In genomic region chr15:82081904-82082810, GRCh38 we compare ENCODE assay signal across 10 cellular contexts. TPM values are rescaled to one million over a fixed set of nuclear protein-coding genes. Genes with fewer than 3 reads are reported as not detected.
DNase-seq lines count a peak whose midpoint lies in the region; FAIRE-seq and TF ChIP-seq lines count a peak whose summit lies in the region.
"Had no signal": no experiment of that assay in that cellular context is flagged by ENCODE, and none has a peak within 500 bp of the region (broad histone marks: within the 10 kb centered on the region; RNA-seq: fewer than 3 reads in every experiment).

No MANE protein-coding gene starts in this region.

- H3K4me1 ChIP-seq in breast epithelium (no peaks in the 10 kb centered on the region), PC-9 (replicated peaks; ENCODE audit: insufficient read depth) (no peaks in the 10 kb centered on the region), fibroblast of lung (ENCODE audit: control insufficient read depth, extremely low read depth, insufficient read depth, low read length) (no peaks in the 10 kb centered on the region)

- BruUV-seq in MCF 10A (replicated peaks; lab: Mats Ljungman, UMichigan), result no TSS peak
- no TSS peak for BruUV-seq in PC-9 (replicated peaks; lab: Mats Ljungman, UMichigan)

- no peaks in the 10 kb centered on the region for H3K9me3 Mint-ChIP-seq in MCF 10A (ENCODE audit: unreplicated experiment)
- H3K9me3 Mint-ChIP-seq in activated T-cell treated with anti-CD3 and anti-CD28 coated beads, Interleukin-2, amount 50 U/mL, for 24 hours, result no peaks in the 10 kb centered on the region
- H3K9me3 Mint-ChIP-seq: activated naive CD8-positive, alpha-beta T cell treated with anti-CD3 and anti-CD28 coated beads, Interleukin-2, amount 10 ng/mL, durations not matched to agents 7 days and 5 days; CD4-positive, alpha-beta T cell had no signal

- H3F3A ChIP-seq in PC-9 (ENCODE audit: insufficient read depth, low read depth), result no peaks in the 10 kb centered on the region

- no peaks in the 10 kb centered on the region for H3K27me3 Mint-ChIP-seq in MCF 10A (ENCODE audit: insufficient read depth, unreplicated experiment)
- H3K27me3 Mint-ChIP-seq in activated T-cell treated with anti-CD3 and anti-CD28 coated beads, Interleukin-2, amount 50 U/mL, for 24 hours, result peaks cover 34% of the 10 kb centered on the region

- FAIRE-seq in urothelium cell line (lab: Jason Lieb, UNC), result peak; percentile 71

- TF ChIP-seq CTCF in MCF 10A (IDR thresholded peaks at IDR 0.05; ENCODE audit: unreplicated experiment), result peak; percentile 14
- no peak for TF ChIP-seq CTCF in breast epithelium (IDR thresholded peaks at IDR 0.05)
- 0 out of 2 replicates have a peak, but pooled peaks have one; percentile 24 for TF ChIP-seq CTCF in PC-9 (conservative IDR thresholded peaks at IDR 0.05)
- TF ChIP-seq CTCF in fibroblast of lung (conservative IDR thresholded peaks at IDR 0.05 in 1 of 2, IDR thresholded peaks at IDR 0.05 in 1 of 2; ENCODE audit: low read depth in 1 of 2, low read length in 2 of 2), result peak; percentile 10 to 31

- H3K27ac ChIP-seq in breast epithelium (no peak overlapping the region), PC-9 (no peak overlapping the region), fibroblast of lung (ENCODE audit: insufficient read depth, low read length) (peak overlapping the region; percentile 36)

- TF ChIP-seq POLR2A in breast epithelium (IDR thresholded peaks at IDR 0.05), result no peak

- H4K20me1 ChIP-seq in PC-9 (ENCODE audit: insufficient read depth) (no peaks in the 10 kb centered on the region), fibroblast of lung (ENCODE audit: control insufficient read depth, extremely low read depth, insufficient read depth, low read length) (no peaks in the 10 kb centered on the region)

- H3K36me3 Mint-ChIP-seq in MCF 10A (ENCODE audit: insufficient read depth, unreplicated experiment), result peaks cover 6% of the 10 kb centered on the region
- no peaks in the 10 kb centered on the region for H3K36me3 Mint-ChIP-seq in activated T-cell treated with anti-CD3 and anti-CD28 coated beads, Interleukin-2, amount 50 U/mL, for 24 hours (ENCODE audit: low read depth)
- H3K36me3 Mint-ChIP-seq: activated naive CD8-positive, alpha-beta T cell treated with anti-CD3 and anti-CD28 coated beads, Interleukin-2, amount 10 ng/mL, durations not matched to agents 7 days and 5 days had no signal

- no peak overlapping the region for H3K9ac ChIP-seq in fibroblast of lung (ENCODE audit: insufficient read depth, low read length)

- peaks cover 5% of the 10 kb centered on the region for H3K4me1 Mint-ChIP-seq in MCF 10A (ENCODE audit: insufficient read depth, unreplicated experiment)
- H3K4me1 Mint-ChIP-seq in activated T-cell treated with anti-CD3 and anti-CD28 coated beads, Interleukin-2, amount 50 U/mL, for 24 hours (ENCODE audit: low read depth), result no peaks in the 10 kb centered on the region
- H3K4me1 Mint-ChIP-seq: activated naive CD8-positive, alpha-beta T cell treated with anti-CD3 and anti-CD28 coated beads, Interleukin-2, amount 10 ng/mL, durations not matched to agents 7 days and 5 days had no signal

- no peaks in the 10 kb centered on the region for H3K9me2 ChIP-seq in PC-9 (ENCODE audit: insufficient read depth)

- CTCF ChIA-PET in MCF 10A (lab: Yijun Ruan, JAX) (interaction anchor here (0.6 to 1.3 kb wide), 5 partner anchors 21 to 672 kb away, joined by 3 to 5 read pairs (median 4); no protein-coding TSS in a partner anchor), PC-9 (lab: Charles Lee) (no interaction called here)

- DNase-seq in MCF 10A (ENCODE audit: unreplicated experiment) (peak; percentile 33), breast epithelium (ENCODE audit: low spot score in 2 of 2) (no peak), PC-9 (no peak), fibroblast of lung (ENCODE audit: low read depth in 2 of 2) (peak; percentile 86 to 98), urothelium cell line (ENCODE audit: low spot score) (peak; percentile 88), AML-193 (lab: John Stamatoyannopoulos, UW) (no peak), SIG-M5 treated with dmso at 0.1 percent for 504 hours (lab: John Stamatoyannopoulos, UW; ENCODE audit: unreplicated experiment) (no peak)
- no peak for DNase-seq in activated T-cell treated with anti-CD3 and anti-CD28 coated beads, Interleukin-2, amount 50 U/mL, for 24 hours
- DNase-seq: activated naive CD8-positive, alpha-beta T cell treated with anti-CD3 and anti-CD28 coated beads, Interleukin-2, amount 10 ng/mL, durations not matched to agents 7 days and 5 days; CD4-positive, alpha-beta T cell had no signal

- H2AFZ ChIP-seq in PC-9, result no peak overlapping the region
- peak overlapping the region; percentile 29 for H2AFZ ChIP-seq in fibroblast of lung (ENCODE audit: low read length)

- H3K4me2 ChIP-seq in PC-9 (no peak overlapping the region), fibroblast of lung (ENCODE audit: extremely low read depth, insufficient read depth, low read length) (no peak overlapping the region)

- POLR2A ChIA-PET in MCF 10A (lab: Yijun Ruan, JAX) (no interaction called here), PC-9 (lab: Charles Lee; ENCODE audit: unreplicated experiment) (no interaction called here)

- no peaks in the 10 kb centered on the region for H3K36me3 ChIP-seq in breast epithelium
- no peaks in the 10 kb centered on the region for H3K36me3 ChIP-seq in PC-9 (ENCODE audit: low read depth)
- no peaks in the 10 kb centered on the region for H3K36me3 ChIP-seq in fibroblast of lung (ENCODE audit: control insufficient read depth, insufficient read depth, low read length)

- H3K4me3 Mint-ChIP-seq in MCF 10A (ENCODE audit: unreplicated experiment), result no peak overlapping the region
- no peak overlapping the region for H3K4me3 Mint-ChIP-seq in activated T-cell treated with anti-CD3 and anti-CD28 coated beads, Interleukin-2, amount 50 U/mL, for 24 hours
- H3K4me3 Mint-ChIP-seq: activated naive CD8-positive, alpha-beta T cell treated with anti-CD3 and anti-CD28 coated beads, Interleukin-2, amount 10 ng/mL, durations not matched to agents 7 days and 5 days; CD4-positive, alpha-beta T cell had no signal

- H3K4me3 ChIP-seq in breast epithelium (no peak overlapping the region), PC-9 (no peak overlapping the region), fibroblast of lung (replicated peaks in 1 of 4; ENCODE audit: control extremely low read depth in 1 of 4, insufficient read depth in 1 of 4, low read depth in 3 of 4, low read length in 4 of 4) (no peak overlapping the region)

- H3K9me3 ChIP-seq in breast epithelium (no peaks in the 10 kb centered on the region), PC-9 (ENCODE audit: insufficient read depth, low read depth) (no peaks in the 10 kb centered on the region), fibroblast of lung (ENCODE audit: control insufficient read depth, insufficient read depth, low read depth, low read length) (no peaks in the 10 kb centered on the region)

- no peak overlapping the region for H3K27ac Mint-ChIP-seq in MCF 10A (ENCODE audit: low read depth, unreplicated experiment)
- no peak overlapping the region for H3K27ac Mint-ChIP-seq in activated T-cell treated with anti-CD3 and anti-CD28 coated beads, Interleukin-2, amount 50 U/mL, for 24 hours
- H3K27ac Mint-ChIP-seq: activated naive CD8-positive, alpha-beta T cell treated with anti-CD3 and anti-CD28 coated beads, Interleukin-2, amount 10 ng/mL, durations not matched to agents 7 days and 5 days; CD4-positive, alpha-beta T cell had no signal

- intact Hi-C loops in MCF 10A (cut with micrococcal nuclease) (no loop called here), breast epithelium (cut with DNase I; ENCODE audit: low total_unique reads) (no loop called here), PC-9 (cut with micrococcal nuclease; ENCODE audit: unreplicated experiment) (no loop called here)

- no peaks in the 10 kb centered on the region for H3K79me2 ChIP-seq in PC-9 (ENCODE audit: low read depth)
- no peaks in the 10 kb centered on the region for H3K79me2 ChIP-seq in fibroblast of lung (ENCODE audit: control insufficient read depth, insufficient read depth, low read length)

- H3K27me3 ChIP-seq in breast epithelium (no peaks in the 10 kb centered on the region), PC-9 (ENCODE audit: insufficient read depth, low read depth) (peaks cover 89% of the 10 kb centered on the region), fibroblast of lung (ENCODE audit: control insufficient read depth, insufficient read depth, low read length) (peaks cover 3% of the 10 kb centered on the region)

RNA-seq across cellular contexts. Expression of gene MEX3B, which starts 36.3 kb away (rescaled TPM):
- total RNA-seq in MCF 10A (2022) (4.6 and 5.3 TPM in 2 replicates), breast epithelium (1 to 10 TPM in 2 of 3 donors, under 1 TPM in 1; 0.98 to 2.3 (median 2.2) TPM), PC-9 (2021) (not detected in 2 replicates), fibroblast of lung (5.9 and 8.1 TPM in 2 replicates)
- polyA plus RNA-seq in fibroblast of lung, result 2.2 and 2.6 TPM in 2 replicates
- polyA plus RNA-seq in fibroblast of lung (2012), result 3.0 and 3.7 TPM in 2 replicates
- 1.2 and 2.9 TPM in 2 replicates for polyA minus RNA-seq in fibroblast of lung (ENCODE audit: low replicate concordance)

Comparison
In these comparisons a context has a peak if more than half of its experiments do, and no peak if none do; other contexts are left out.
1. DNase-seq: peak in MCF 10A (single experiment), fibroblast of lung (2 of 2) and urothelium cell line (single experiment); none in breast epithelium (0 of 2), PC-9 (0 of 2), activated T-cell treated with anti-CD3 and anti-CD28 coated beads, Interleukin-2, amount 50 U/mL, for 24 hours (single experiment), AML-193 (0 of 2) and SIG-M5 treated with dmso at 0.1 percent for 504 hours (single experiment).
2. CTCF ChIP-seq: peak in MCF 10A (single experiment), PC-9 (single experiment) and fibroblast of lung (2 of 2); none in breast epithelium (0 of 3).